ENCODE assay signal across 21 cellular contexts in the genomic region with DNA sequence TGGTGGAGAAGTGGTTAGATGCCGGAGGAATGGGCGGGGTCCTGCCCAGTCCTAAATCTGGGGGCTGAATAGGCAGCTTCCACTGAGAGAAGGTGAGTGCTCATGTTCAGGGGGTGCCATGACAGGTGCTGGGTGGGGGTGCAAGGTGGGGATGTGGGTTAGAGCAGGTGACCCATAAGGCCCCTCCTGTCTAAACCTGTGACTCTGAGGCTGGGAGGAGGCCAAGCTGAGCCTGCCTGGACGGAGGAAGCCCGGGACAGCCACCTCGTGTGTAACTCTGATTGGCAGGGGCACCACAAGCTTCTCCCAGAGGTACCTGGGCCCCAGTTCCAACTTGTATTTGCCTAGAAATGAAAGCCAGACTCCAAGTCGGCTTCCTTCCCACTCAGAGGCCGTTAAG. TPM values are rescaled to one million over a fixed set of nuclear protein-coding genes. Genes with fewer than 3 reads are reported as not detected.
DNase-seq lines count a peak whose midpoint lies in the region; ATAC-seq and TF ChIP-seq lines count a peak whose summit lies in the region.
"Had no signal": no experiment of that assay in that cellular context is flagged by ENCODE, and none has a peak within 500 bp of the region (broad histone marks: within the 10 kb centered on the region; RNA-seq: fewer than 3 reads in every experiment).

No MANE protein-coding gene starts in this region.

- peak overlapping the region in 3 of 12 donors; percentile 5 to 82 (median 12) for H3K27ac ChIP-seq in heart left ventricle
- no peak overlapping the region for H3K27ac ChIP-seq in left lung
- H3K27ac ChIP-seq in upper lobe of left lung = peak overlapping the region in 1 of 4 donors; percentile 6
- H3K27ac ChIP-seq: C4-2B, SK-N-MC had no signal

- H3K9me3 ChIP-seq in heart left ventricle = no peaks in the 10 kb centered on the region
- no peaks in the 10 kb centered on the region for H3K9me3 ChIP-seq in left lung
- no peaks in the 10 kb centered on the region for H3K9me3 ChIP-seq in upper lobe of left lung

- peaks cover 67% of the 10 kb centered on the region for H3K4me1 Mint-ChIP-seq in stimulated activated memory B cell treated with anti-CD40 and anti-IgM and Interleukin-4, amounts not matched to agents 10 μg/mL and 1 μg/mL and 100 μg/mL, for 72 hours

- peak overlapping the region; percentile 6 for H3K27ac Mint-ChIP-seq in stimulated activated memory B cell treated with anti-CD40 and anti-IgM and Interleukin-4, amounts not matched to agents 10 μg/mL and 1 μg/mL and 100 μg/mL, for 72 hours

- H3K4me1 ChIP-seq in heart left ventricle = peaks cover 0 to 41% (median 10%) of the 10 kb centered on the region in 12 donors
- peaks cover 7 to 35% of the 10 kb centered on the region in 2 donors for H3K4me1 ChIP-seq in left lung
- H3K4me1 ChIP-seq in upper lobe of left lung = peaks cover 11 to 22% (median 18%) of the 10 kb centered on the region in 4 donors

- no peak for TF ChIP-seq EP300 in upper lobe of left lung (IDR thresholded peaks at IDR 0.05)

- no peak for TF ChIP-seq CTCF in GM20000 (IDR thresholded peaks at IDR 0.05; ENCODE audit: extremely low read depth, missing control alignments)
- TF ChIP-seq CTCF in heart left ventricle (IDR thresholded peaks at IDR 0.05) = no peak
- TF ChIP-seq CTCF in left lung (IDR thresholded peaks at IDR 0.05) = no peak
- no peak for TF ChIP-seq CTCF in upper lobe of left lung (IDR thresholded peaks at IDR 0.05)

- H3K36me3 ChIP-seq in heart left ventricle = peaks cover 0 to 9% (median 0%) of the 10 kb centered on the region in 9 donors
- H3K36me3 ChIP-seq in left lung = no peaks in the 10 kb centered on the region
- H3K36me3 ChIP-seq in upper lobe of left lung = no peaks in the 10 kb centered on the region

- H3K27me3 ChIP-seq in heart left ventricle (no peaks in the 10 kb centered on the region), left lung (no peaks in the 10 kb centered on the region), upper lobe of left lung (no peaks in the 10 kb centered on the region)

- H3K36me3 Mint-ChIP-seq in stimulated activated memory B cell treated with anti-CD40 and anti-IgM and Interleukin-4, amounts not matched to agents 10 μg/mL and 1 μg/mL and 100 μg/mL, for 72 hours = peaks cover 36% of the 10 kb centered on the region

- H3K4me3 ChIP-seq in heart left ventricle (no peak overlapping the region), left lung (no peak overlapping the region), upper lobe of left lung (no peak overlapping the region)
- H3K4me3 ChIP-seq: SK-N-MC had no signal

- TF ChIP-seq POLR2A in heart left ventricle (IDR thresholded peaks at IDR 0.05) (no peak), upper lobe of left lung (IDR thresholded peaks at IDR 0.05) (no peak)

- no peaks in the 10 kb centered on the region for H3K27me3 Mint-ChIP-seq in stimulated activated memory B cell treated with anti-CD40 and anti-IgM and Interleukin-4, amounts not matched to agents 10 μg/mL and 1 μg/mL and 100 μg/mL, for 72 hours
- H3K27me3 Mint-ChIP-seq: CD8-positive, alpha-beta memory T cell; IgD-negative memory B cell had no signal

- H3K9me3 Mint-ChIP-seq in stimulated activated memory B cell treated with anti-CD40 and anti-IgM and Interleukin-4, amounts not matched to agents 10 μg/mL and 1 μg/mL and 100 μg/mL, for 72 hours = no peaks in the 10 kb centered on the region
- H3K9me3 Mint-ChIP-seq: CD8-positive, alpha-beta memory T cell; IgD-negative memory B cell had no signal

- intact Hi-C loops in heart left ventricle (cut with DNase I) (loop anchor here in 2 of 10 donors (5.0 to 10.0 kb wide), 2 partner anchors 64 to 367 kb away; no protein-coding TSS in a partner anchor), left lung (cut with DNase I) (loop anchor here in 1 of 2 donors (10.0 kb wide), 1 partner anchor 77 kb away; no protein-coding TSS in a partner anchor)

- H3K4me3 Mint-ChIP-seq in stimulated activated memory B cell treated with anti-CD40 and anti-IgM and Interleukin-4, amounts not matched to agents 10 μg/mL and 1 μg/mL and 100 μg/mL, for 72 hours = no peak overlapping the region
- H3K4me3 Mint-ChIP-seq: CD8-positive, alpha-beta memory T cell; IgD-negative memory B cell had no signal

- DNase-seq in GM20000 (ENCODE audit: low spot score) (peak; percentile 5), heart left ventricle (no peak), left lung (no peak), upper lobe of left lung (no peak)
- DNase-seq in stimulated activated naive CD8-positive, alpha-beta T cell treated with anti-CD3 and anti-CD28 coated beads, Interleukin-15, Interleukin-2, amounts not matched to agents 100 U/mL and 50 U/mL, for 24 hours = no peak
- DNase-seq: Calu3; CD8-positive, alpha-beta memory T cell; EL; GF-D8; NCI-H1694; NCI-H2081 treated with DMSO at 0.1 percent for 48 hours; NCI-H446; NCI-H526; SHP77 treated with DMSO at 0.1 percent for 48 hours had no signal

- ATAC-seq in heart left ventricle = peak in 3 of 4 donors; percentile 18 to 63 (median 22)
- ATAC-seq in left lung = peak; percentile 11
- no peak for ATAC-seq in stimulated activated memory B cell treated with anti-CD40 and anti-IgM and Interleukin-4, amounts not matched to agents 10 μg/mL and 1 μg/mL and 100 μg/mL, for 72 hours
- ATAC-seq in HG03342 (IDR thresholded peaks at IDR 0.05; ENCODE audit: unreplicated experiment) = no peak
- ATAC-seq in stimulated activated naive CD8-positive, alpha-beta T cell treated with anti-CD3 and anti-CD28 coated beads, Interleukin-15, Interleukin-2, amounts not matched to agents 100 U/mL and 50 U/mL, for 24 hours = no peak
- no peak for ATAC-seq in upper lobe of left lung (ENCODE audit: low FRiP score in 2 of 2)
- ATAC-seq: HCT116 had no signal

- 57 to 65% (median 64%) methylated on average over 7 of the region's 7 CpGs for WGBS in heart left ventricle, 4 donors
- 53 to 74% methylated on average over 7 of the region's 7 CpGs for WGBS in upper lobe of left lung, 2 donors

RNA-seq across cellular contexts. Expression of gene GPR157, which starts 10.7 kb away (rescaled TPM):
- 10 to 100 TPM; 21.1 to 41.8 (median 30.3) TPM for total RNA-seq in heart left ventricle
- polyA plus RNA-seq in heart left ventricle = 10 to 100 TPM in 1 of 2 donors, 1 to 10 TPM in 1; 9.2 to 10.2 TPM
- 10 to 100 TPM; 18.8 to 23.0 TPM for total RNA-seq in left lung
- 10 to 100 TPM; 12.0 to 26.5 (median 16.7) TPM for total RNA-seq in upper lobe of left lung

RNA-seq across cellular contexts. Expression of gene SLC2A5, which starts 48.8 kb away (rescaled TPM):
- 10 to 100 TPM in 2 of 9 donors, 1 to 10 TPM in 6, under 1 TPM in 1; 0.93 to 15.8 (median 2.9) TPM for total RNA-seq in heart left ventricle
- 1 to 10 TPM in 1 of 2 donors, under 1 TPM in 1; 0.86 to 1.1 TPM for polyA plus RNA-seq in heart left ventricle
- total RNA-seq in left lung = 1 to 10 TPM; 1.4 to 1.6 TPM
- 10 to 100 TPM in 1 of 6 donors, 1 to 10 TPM in 2, under 1 TPM in 3; 0.30 to 11.5 (median 1.2) TPM for total RNA-seq in upper lobe of left lung
- total RNA-seq: CD8-positive, alpha-beta memory T cell; H1 had no signal
- polyA plus RNA-seq: CD8-positive, alpha-beta memory T cell had no signal

Comparison
In these comparisons a context has a peak if more than half of its experiments do, and no peak if none do; other contexts are left out.
1. ATAC-seq: peak in heart left ventricle (3 of 4) and left lung (single experiment); none in stimulated activated memory B cell treated with anti-CD40 and anti-IgM and Interleukin-4, amounts not matched to agents 10 μg/mL and 1 μg/mL and 100 μg/mL, for 72 hours (single experiment), HG03342 (single experiment), stimulated activated naive CD8-positive, alpha-beta T cell treated with anti-CD3 and anti-CD28 coated beads, Interleukin-15, Interleukin-2, amounts not matched to agents 100 U/mL and 50 U/mL, for 24 hours (single experiment) and upper lobe of left lung (0 of 2).